10 cellular contexts compared by ENCODE assay signal in genomic region chr3:134311265-134311664, GRCh38.
DNase-seq lines count a peak whose midpoint lies in the region; TF ChIP-seq lines count a peak whose summit lies in the region.
"Had no signal": no experiment of that assay in that cellular context is flagged by ENCODE, and none has a peak within 500 bp of the region (broad histone marks: within the 10 kb centered on the region; RNA-seq: fewer than 3 reads in every experiment).

No MANE protein-coding gene starts in this region.

- DNase-seq in HT1080 (ENCODE audit: low read depth), result peak; percentile 49
- peak; percentile 85 for DNase-seq in astrocyte of the hippocampus (ENCODE audit: low read depth, low spot score)
- DNase-seq in glutamatergic neuron, result no peak
- no peak for DNase-seq in OCI-LY7 (ENCODE audit: low spot score)
- DNase-seq in stimulated activated CD8-positive, alpha-beta memory T cell treated with anti-CD3 and anti-CD28 coated beads, Interleukin-4, amount 100 ng/mL, for 48 hours, result no peak
- DNase-seq: central memory CD4-positive, alpha-beta T cell had no signal

- peaks cover 7% of the 10 kb centered on the region for H3K27me3 Mint-ChIP-seq in glutamatergic neuron (ENCODE audit: unreplicated experiment)

- H3K4me2 ChIP-seq in OCI-LY7 (ENCODE audit: low read length), result no peak overlapping the region

- no peaks in the 10 kb centered on the region for H3K36me3 ChIP-seq in OCI-LY7 (ENCODE audit: insufficient read depth, low read length)

- H4K20me1 ChIP-seq in OCI-LY7 (ENCODE audit: insufficient read depth, low read length), result no peaks in the 10 kb centered on the region

- TF ChIP-seq CTCF in glutamatergic neuron (IDR thresholded peaks at IDR 0.05; ENCODE audit: partially characterized antibody, unreplicated experiment) (no peak), OCI-LY7 (conservative IDR thresholded peaks at IDR 0.05; ENCODE audit: low read length) (no peak)

- H3K27me3 ChIP-seq in layer of hippocampus (ENCODE audit: control insufficient read depth, insufficient read depth, low read length), result no peaks in the 10 kb centered on the region

- H3K9me3 ChIP-seq in OCI-LY7 (ENCODE audit: low read length), result no peaks in the 10 kb centered on the region

- no peak overlapping the region for H3K4me3 ChIP-seq in OCI-LY7 (ENCODE audit: low read depth, low read length, poor library complexity, severe bottlenecking)

- no peaks in the 10 kb centered on the region for H3K4me1 Mint-ChIP-seq in glutamatergic neuron (ENCODE audit: low read depth, unreplicated experiment)

- H3K9me2 ChIP-seq in OCI-LY7 (ENCODE audit: insufficient read depth, low read length), result no peaks in the 10 kb centered on the region

- BruUV-seq in OCI-LY7 (replicated peaks; lab: Mats Ljungman, UMichigan), result no TSS peak

- H3K27ac ChIP-seq in layer of hippocampus (ENCODE audit: low read depth, low read length) (peak overlapping the region; percentile 21), temporal lobe (ENCODE audit: low read depth, low read length) (peak overlapping the region; percentile 30), OCI-LY7 (ENCODE audit: low read depth, low read length, poor library complexity, severe bottlenecking) (no peak overlapping the region)

- H3K27ac Mint-ChIP-seq in glutamatergic neuron (ENCODE audit: unreplicated experiment), result no peak overlapping the region

- H3K4me1 ChIP-seq in OCI-LY7 (ENCODE audit: insufficient read depth, low read length, poor library complexity, severe bottlenecking), result no peaks in the 10 kb centered on the region

- peaks cover 1% of the 10 kb centered on the region for H3K9me3 Mint-ChIP-seq in glutamatergic neuron (ENCODE audit: unreplicated experiment)
- H3K9me3 Mint-ChIP-seq: nephron, type B pancreatic cell had no signal

- no peaks in the 10 kb centered on the region for H3K79me2 ChIP-seq in OCI-LY7 (ENCODE audit: insufficient read depth, low read depth, low read length)

- no peaks in the 10 kb centered on the region for H3K36me3 Mint-ChIP-seq in glutamatergic neuron (ENCODE audit: unreplicated experiment)
- H3K36me3 Mint-ChIP-seq: type B pancreatic cell had no signal

- POLR2A ChIA-PET in OCI-LY7 (lab: Charles Lee), result no interaction called here

- intact Hi-C loops in OCI-LY7 (cut with micrococcal nuclease; ENCODE audit: unreplicated experiment), result no loop called here

- CTCF ChIA-PET in OCI-LY7 (lab: Charles Lee; ENCODE audit: unreplicated experiment), result no interaction called here

- no peak overlapping the region for H3K4me3 Mint-ChIP-seq in glutamatergic neuron (ENCODE audit: unreplicated experiment)

- no peak overlapping the region for H2AFZ ChIP-seq in OCI-LY7 (ENCODE audit: low read length)

Comparison
In these comparisons a context has a peak if more than half of its experiments do, and no peak if none do; other contexts are left out.
1. DNase-seq: peak in HT1080 (single experiment) and astrocyte of the hippocampus (single experiment); none in glutamatergic neuron (single experiment), OCI-LY7 (single experiment) and stimulated activated CD8-positive, alpha-beta memory T cell treated with anti-CD3 and anti-CD28 coated beads, Interleukin-4, amount 100 ng/mL, for 48 hours (single experiment).